12 cellular contexts compared by ENCODE assay signal in the genomic region with DNA sequence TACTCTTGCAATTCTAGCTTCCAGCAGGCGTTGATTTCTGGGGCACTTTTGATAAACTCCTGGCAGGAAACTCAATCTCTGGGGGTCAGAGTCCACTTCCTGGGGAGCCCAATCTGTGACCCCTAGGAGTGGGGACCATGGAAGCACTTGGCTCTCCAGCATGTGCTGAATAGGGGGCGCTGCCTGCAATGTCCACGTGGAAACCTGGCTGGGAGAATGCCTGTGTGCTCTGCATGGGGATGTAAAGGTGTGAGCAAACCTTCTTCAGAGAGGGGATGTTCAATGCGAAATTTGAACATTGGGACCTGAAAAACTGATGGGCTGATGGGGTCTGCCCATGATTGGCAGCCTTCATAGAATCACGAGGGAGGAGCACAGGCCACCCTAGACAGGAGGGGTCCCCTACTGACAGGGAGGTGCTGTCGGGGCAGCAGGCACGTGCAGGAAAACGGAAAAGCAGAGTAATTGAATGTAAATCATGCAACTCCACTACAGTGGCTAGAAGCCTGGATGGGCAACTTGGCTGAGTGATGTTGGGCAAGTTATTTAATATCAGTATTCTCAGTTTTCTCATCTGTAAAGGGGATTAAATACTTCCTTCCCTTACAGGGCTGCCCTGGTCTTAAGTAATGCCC. TPM values are rescaled to one million over a fixed set of nuclear protein-coding genes. Genes with fewer than 3 reads are reported as not detected.
DNase-seq lines count a peak whose midpoint lies in the region; ATAC-seq, FAIRE-seq and TF ChIP-seq lines count a peak whose summit lies in the region.
"Had no signal": no experiment of that assay in that cellular context is flagged by ENCODE, and none has a peak within 500 bp of the region (broad histone marks: within the 10 kb centered on the region; RNA-seq: fewer than 3 reads in every experiment).

No MANE protein-coding gene starts in this region.

- no peak for TF ChIP-seq POLR2A in HepG2 (IDR thresholded peaks at IDR 0.05; ENCODE audit: insufficient read depth in 1 of 2, low read depth in 2 of 2, low read length in 2 of 2)
- no peak for TF ChIP-seq POLR2A in gastrocnemius medialis (IDR thresholded peaks at IDR 0.05)

- no peak for TF ChIP-seq EP300 in HepG2 (IDR thresholded peaks at IDR 0.05; ENCODE audit: low read depth in 2 of 2, low read length in 2 of 2)
- no peak for TF ChIP-seq EP300 in HepG2 (CRISPR knock-in tag; IDR thresholded peaks at IDR 0.05; ENCODE audit: borderline replicate concordance)

- DNase-seq in HepG2 (ENCODE audit: low spot score) (no peak), mesothelial cell of epicardium (ENCODE audit: low spot score in 2 of 2, unreplicated experiment in 2 of 2) (no peak), gastrocnemius medialis (no peak), midbrain (lab: John Stamatoyannopoulos, UW) (no peak), NCI-H82 treated with DMSO at 0.1 percent for 48 hours (lab: John Stamatoyannopoulos, UW; ENCODE audit: unreplicated experiment) (no peak)
- DNase-seq: effector CD4-positive, alpha-beta T cell; NCI-H1436 had no signal

- peak; percentile 21 for FAIRE-seq in HepG2 (lab: Jason Lieb, UNC)
- FAIRE-seq: islet of Langerhans had no signal

- POLR2A ChIA-PET in HepG2 (lab: Yijun Ruan, JAX) = no interaction called here

- H3K4me3 ChIP-seq in HepG2 (replicated peaks in 1 of 3; ENCODE audit: insufficient read depth in 1 of 3, low read depth in 2 of 3, low read length in 3 of 3) = no peak overlapping the region
- no peak overlapping the region for H3K4me3 ChIP-seq in gastrocnemius medialis

- in situ Hi-C loops in HepG2 (cut with HindIII; ENCODE audit: extremely low pct_ligation_motif_present, low pct_unique_long_range_greater_than_20kb) = no loop called here
- in situ Hi-C loops in gastrocnemius medialis (cut with MboI; ENCODE audit: low sequenced_read_pairs in 4 of 4) = no loop called here

- H3K36me3 Mint-ChIP-seq in IgD-negative memory B cell = no peaks in the 10 kb centered on the region
- H3K36me3 Mint-ChIP-seq in mesothelial cell of epicardium = peaks cover 11% of the 10 kb centered on the region

- peak overlapping the region in 3 of 4 donors; percentile 14 to 93 (median 75) for H3K4me3 Mint-ChIP-seq in IgD-negative memory B cell
- H3K4me3 Mint-ChIP-seq in mesothelial cell of epicardium = no peak overlapping the region

- no peak overlapping the region for H2AFZ ChIP-seq in HepG2 (ENCODE audit: low read length)

- intact Hi-C loops in HepG2 (cut with micrococcal nuclease; ENCODE audit: unreplicated experiment) (loop anchor here (5.0 kb wide), 1 partner anchor 95 kb away; no protein-coding TSS in a partner anchor), gastrocnemius medialis (cut with DNase I; ENCODE audit: low total_unique reads) (no loop called here)

- BruUV-seq in HepG2 (replicated peaks; lab: Mats Ljungman, UMichigan) = no TSS peak

- no peak for TF ChIP-seq RAD21 in HepG2 (CRISPR knock-in tag; IDR thresholded peaks at IDR 0.05)

- H3K27ac Mint-ChIP-seq in IgD-negative memory B cell = peak overlapping the region; percentile 39 to 91 (median 89)
- H3K27ac Mint-ChIP-seq in mesothelial cell of epicardium = no peak overlapping the region

- H3K9me3 Mint-ChIP-seq in IgD-negative memory B cell = no peaks in the 10 kb centered on the region
- H3K9me3 Mint-ChIP-seq in mesothelial cell of epicardium = peaks cover 5% of the 10 kb centered on the region

- 91% methylated on average over 8 of the region's 8 CpGs for whole genome bisulfite sequencing in HepG2 (ENCODE audit: low lambda C conversion rate)

- no peaks in the 10 kb centered on the region for H3K79me2 ChIP-seq in HepG2 (ENCODE audit: insufficient read depth, low read length)

- H3K27ac ChIP-seq in HepG2 (ENCODE audit: extremely low read length, insufficient read depth, low read length) = no peak overlapping the region
- no peak overlapping the region for H3K27ac ChIP-seq in gastrocnemius medialis
- H3K27ac ChIP-seq: RWPE1 had no signal

- ATAC-seq in GM18517 (IDR thresholded peaks at IDR 0.05; ENCODE audit: unreplicated experiment) = peak; percentile 25
- ATAC-seq in GM21786 (IDR thresholded peaks at IDR 0.05; ENCODE audit: unreplicated experiment) = peak; percentile 19
- ATAC-seq in HepG2 = peak; percentile 53
- no peak for ATAC-seq in gastrocnemius medialis

- no peaks in the 10 kb centered on the region for H3K27me3 Mint-ChIP-seq in IgD-negative memory B cell
- no peaks in the 10 kb centered on the region for H3K27me3 Mint-ChIP-seq in mesothelial cell of epicardium (ENCODE audit: low read depth)

- TF ChIP-seq CTCF in HepG2 (CRISPR knock-in tag; IDR thresholded peaks at IDR 0.05) (peak; percentile 45), mesothelial cell of epicardium (IDR thresholded peaks at IDR 0.05; ENCODE audit: unreplicated experiment) (no peak), gastrocnemius medialis (IDR thresholded peaks at IDR 0.05 in 4 of 5, conservative IDR thresholded peaks at IDR 0.05 in 1 of 5) (no peak)

- H3K27me3 ChIP-seq in HepG2 (ENCODE audit: control insufficient read depth in 1 of 2, insufficient read depth in 2 of 2, low read length in 2 of 2) = no peaks in the 10 kb centered on the region
- no peaks in the 10 kb centered on the region for H3K27me3 ChIP-seq in gastrocnemius medialis

- CTCF ChIA-PET in HepG2 (lab: Yijun Ruan, JAX; ENCODE audit: low intra/inter-chr PET ratio, low total read pairs) = interaction anchor here (2.7 kb wide), 1 partner anchor 95 kb away, joined by 7 read pairs; no protein-coding TSS in a partner anchor

- H3K4me1 ChIP-seq in HepG2 (ENCODE audit: insufficient read depth, low read length) (peaks cover 11% of the 10 kb centered on the region), gastrocnemius medialis (no peaks in the 10 kb centered on the region)

- peaks cover 29 to 51% (median 43%) of the 10 kb centered on the region in 3 donors for H3K4me1 Mint-ChIP-seq in IgD-negative memory B cell
- H3K4me1 Mint-ChIP-seq in mesothelial cell of epicardium = no peaks in the 10 kb centered on the region

- H3K9me3 ChIP-seq in HepG2 (ENCODE audit: low read length) (no peaks in the 10 kb centered on the region), gastrocnemius medialis (no peaks in the 10 kb centered on the region)

- H3K36me3 ChIP-seq in HepG2 (replicated peaks in 1 of 2; ENCODE audit: control insufficient read depth in 1 of 2, insufficient read depth in 2 of 2, low read length in 2 of 2) (peaks cover 0 to 5% of the 10 kb centered on the region in 2 experiments; a peak in 1 of 5 replicates), gastrocnemius medialis (no peaks in the 10 kb centered on the region)

- no peak overlapping the region for H3K4me2 ChIP-seq in HepG2 (ENCODE audit: low read depth, low read length)

- H3K9ac ChIP-seq in HepG2 (ENCODE audit: insufficient read depth, low read depth, low read length) = no peak overlapping the region

- no peaks in the 10 kb centered on the region for H4K20me1 ChIP-seq in HepG2 (ENCODE audit: insufficient read depth, low read length)

TF ChIP-seq in HepG2, 621 proteins besides CTCF, POLR2A, EP300 and RAD21 (continues in another document):
- TF ChIP-seq KDM4B (CRISPR knock-in tag; IDR thresholded peaks at IDR 0.05) (no peak), ZNF572 (CRISPR knock-in tag; IDR thresholded peaks at IDR 0.05) (0 out of 2 replicates have a peak, but pooled peaks have one; percentile 21), HNF4A (CRISPR knock-in tag; IDR thresholded peaks at IDR 0.05) (0 out of 2 replicates have a peak, but pooled peaks have one; percentile 25)
- TF ChIP-seq, protein P1, sequence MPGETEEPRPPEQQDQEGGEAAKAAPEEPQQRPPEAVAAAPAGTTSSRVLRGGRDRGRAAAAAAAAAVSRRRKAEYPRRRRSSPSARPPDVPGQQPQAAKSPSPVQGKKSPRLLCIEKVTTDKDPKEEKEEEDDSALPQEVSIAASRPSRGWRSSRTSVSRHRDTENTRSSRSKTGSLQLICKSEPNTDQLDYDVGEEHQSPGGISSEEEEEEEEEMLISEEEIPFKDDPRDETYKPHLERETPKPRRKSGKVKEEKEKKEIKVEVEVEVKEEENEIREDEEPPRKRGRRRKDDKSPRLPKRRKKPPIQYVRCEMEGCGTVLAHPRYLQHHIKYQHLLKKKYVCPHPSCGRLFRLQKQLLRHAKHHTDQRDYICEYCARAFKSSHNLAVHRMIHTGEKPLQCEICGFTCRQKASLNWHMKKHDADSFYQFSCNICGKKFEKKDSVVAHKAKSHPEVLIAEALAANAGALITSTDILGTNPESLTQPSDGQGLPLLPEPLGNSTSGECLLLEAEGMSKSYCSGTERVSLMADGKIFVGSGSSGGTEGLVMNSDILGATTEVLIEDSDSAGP (CRISPR knock-in tag; IDR thresholded peaks at IDR 0.05; ENCODE audit: borderline replicate concordance) = peak; percentile 23; the same call in 1 of the 2 replicates

RNA-seq across cellular contexts. Expression of a gene that starts 47.8 kb away (rescaled TPM):
- 4.4 TPM for polyA plus RNA-seq in IgD-negative memory B cell
- total RNA-seq in HepG2 (2016; rRNA removed; fragmentation: Illumina TruSeq; extraction: Trizol) = 73.9 and 88.4 TPM in 2 replicates
- 84.7 and 89.7 TPM in 2 replicates for total RNA-seq in HepG2 (2016; cell fraction: cytosol; rRNA removed; fragmentation: Illumina TruSeq; extraction: Trizol; ENCODE audit: low read depth)
- total RNA-seq in HepG2 (2016; cell fraction: insoluble cytoplasmic fraction; rRNA removed; fragmentation: Illumina TruSeq; extraction: Trizol) = 68.4 and 95.5 TPM in 2 replicates
- 46.9 and 49.2 TPM in 2 replicates for total RNA-seq in HepG2 (2016; cell fraction: membrane; rRNA removed; fragmentation: Illumina TruSeq; extraction: Trizol)
- 62.5 and 63.7 TPM in 2 replicates for total RNA-seq in HepG2 (2016; cell fraction: nucleus; rRNA removed; fragmentation: Illumina TruSeq; extraction: Trizol)
- 20.7 and 29.3 TPM in 2 replicates for polyA plus RNA-seq in HepG2 (2011; rRNA removed)
- 8.6 and 10.8 TPM in 2 replicates for polyA plus RNA-seq in HepG2 (2011; cell fraction: cytosol; rRNA removed)
- 39.4 and 43.9 TPM in 2 replicates for polyA plus RNA-seq in HepG2 (2011; cell fraction: nucleus; rRNA removed)
- polyA plus RNA-seq in HepG2 (2012) = 15.0 and 26.1 TPM in 2 replicates
- polyA plus RNA-seq in HepG2 (2016; cell fraction: cytosol; fragmentation: Illumina TruSeq; extraction: Trizol; ENCODE audit: low read depth) = 15.3 and 16.0 TPM in 2 replicates
- 90.9 and 96.9 TPM in 2 replicates for polyA plus RNA-seq in HepG2 (2016; cell fraction: insoluble cytoplasmic fraction; fragmentation: Illumina TruSeq; extraction: Trizol; ENCODE audit: low read depth)
- polyA plus RNA-seq in HepG2 (2016; cell fraction: membrane; fragmentation: Illumina TruSeq; extraction: Trizol; ENCODE audit: low read depth) = 23.9 and 25.0 TPM in 2 replicates
- polyA plus RNA-seq in HepG2 (2016; cell fraction: nucleus; fragmentation: Illumina TruSeq; extraction: Trizol; ENCODE audit: insufficient read depth, low read depth) = 111 and 119 TPM in 2 replicates
- polyA minus RNA-seq in HepG2 (2011; rRNA and poly(A)+ RNA removed; ENCODE audit: low replicate concordance) = 4.7 and 5.1 TPM in 2 replicates
- 15.3 and 20.4 TPM in 2 replicates for polyA minus RNA-seq in HepG2 (2011; cell fraction: cytosol; rRNA and poly(A)+ RNA removed)
- 42.8 and 56.1 TPM in 2 replicates for polyA minus RNA-seq in HepG2 (2011; cell fraction: nucleus; rRNA and poly(A)+ RNA removed)
- total RNA-seq in mesothelial cell of epicardium = 24.9 to 27.9 TPM (median 27.5 TPM) in 3 replicates
- 1 to 10 TPM; 4.4 to 8.3 (median 5.9) TPM for total RNA-seq in gastrocnemius medialis

Comparison
In these comparisons a context has a peak if more than half of its experiments do, and no peak if none do; other contexts are left out.
1. ATAC-seq: peak in GM18517 (single experiment), GM21786 (single experiment) and HepG2 (single experiment); none in gastrocnemius medialis (0 of 2).